In the genomic region with DNA sequence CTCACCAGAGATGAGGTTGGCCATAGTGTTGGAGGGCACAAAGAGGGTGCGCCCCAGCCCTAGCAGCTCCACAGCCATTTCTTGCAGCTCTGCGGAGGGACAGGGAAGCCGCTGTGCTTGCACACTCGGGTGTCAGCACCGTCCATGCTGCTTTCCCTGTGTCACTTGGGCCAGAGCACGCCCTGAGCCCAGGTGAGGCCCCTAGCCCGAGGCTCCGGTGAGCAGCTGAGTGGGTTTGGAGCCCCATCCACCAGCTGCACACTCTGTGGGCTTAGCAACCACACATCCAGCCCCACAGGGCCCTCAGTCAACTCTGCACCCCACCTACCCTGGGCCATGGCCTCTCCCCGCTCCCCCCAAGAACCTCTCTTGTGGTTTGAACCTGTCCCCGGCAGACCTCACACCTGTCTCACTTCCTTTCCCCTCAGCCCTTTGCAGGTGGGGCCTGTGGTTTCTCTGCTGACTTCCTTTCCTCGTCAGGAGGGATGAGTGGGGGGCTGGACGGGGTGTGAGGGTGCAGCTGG, we compare ENCODE assay signal across 10 cellular contexts. TPM values are rescaled to one million over a fixed set of nuclear protein-coding genes. Genes with fewer than 3 reads are reported as not detected.
DNase-seq lines count a peak whose midpoint lies in the region; ATAC-seq lines count a peak whose summit lies in the region.
"Had no signal": no experiment of that assay in that cellular context is flagged by ENCODE, and none has a peak within 500 bp of the region (broad histone marks: within the 10 kb centered on the region; RNA-seq: fewer than 3 reads in every experiment).

No MANE protein-coding gene starts in this region.

- DNase-seq in stimulated activated CD4-positive, alpha-beta T cell treated with anti-CD3 and anti-CD28 coated beads, Interleukin-15, amount 100 ng/mL, for 24 hours, result peak; percentile 33
- DNase-seq in stimulated activated CD4-positive, alpha-beta T cell treated with anti-CD3 and anti-CD28 coated beads, Interleukin-2, amount 100 ng/mL, for 48 hours, result no peak
- DNase-seq in activated CD8-positive, alpha-beta memory T cell treated with anti-CD3 and anti-CD28 coated beads, Interleukin-2, amount 10 ng/mL, durations not matched to agents 7 days and 5 days, result peak; percentile 84
- DNase-seq in germinal center (ENCODE audit: low spot score) (peak; percentile 84), kidney glomerular epithelial cell (lab: John Stamatoyannopoulos, UW) (no peak)
- DNase-seq: NCI-H1092 treated with DMSO at 0.1 percent for 48 hours had no signal

- CTCF ChIA-PET in activated CD8-positive, alpha-beta memory T cell treated with anti-CD3 and anti-CD28 coated beads, Interleukin-2, amount 10 ng/mL, durations not matched to agents 7 days and 5 days (lab: Charles Lee), result interaction anchor here (0.6 to 4.8 kb wide), 24 partner anchors 9 to 445 kb away, joined by 3 to 52 read pairs (median 5); a partner anchor contains a TSS

- H3K9me3 Mint-ChIP-seq in activated CD8-positive, alpha-beta memory T cell treated with anti-CD3 and anti-CD28 coated beads, Interleukin-2, amount 10 ng/mL, durations not matched to agents 7 days and 5 days (ENCODE audit: low read depth), result no peaks in the 10 kb centered on the region

- peak; percentile 29 for ATAC-seq in activated CD8-positive, alpha-beta memory T cell treated with anti-CD3 and anti-CD28 coated beads, Interleukin-2, amount 10 ng/mL, durations not matched to agents 7 days and 5 days
- ATAC-seq in HG03520 (IDR thresholded peaks at IDR 0.05; ENCODE audit: unreplicated experiment) (no peak), HG02884 (IDR thresholded peaks at IDR 0.05; ENCODE audit: unreplicated experiment) (no peak), GM19328 (IDR thresholded peaks at IDR 0.05; ENCODE audit: unreplicated experiment) (no peak)

- H3K27me3 Mint-ChIP-seq in activated CD8-positive, alpha-beta memory T cell treated with anti-CD3 and anti-CD28 coated beads, Interleukin-2, amount 10 ng/mL, durations not matched to agents 7 days and 5 days, result peaks cover 8% of the 10 kb centered on the region

- H3K27ac Mint-ChIP-seq in activated CD8-positive, alpha-beta memory T cell treated with anti-CD3 and anti-CD28 coated beads, Interleukin-2, amount 10 ng/mL, durations not matched to agents 7 days and 5 days, result peak overlapping the region; percentile 56

- H3K36me3 Mint-ChIP-seq in activated CD8-positive, alpha-beta memory T cell treated with anti-CD3 and anti-CD28 coated beads, Interleukin-2, amount 10 ng/mL, durations not matched to agents 7 days and 5 days, result no peaks in the 10 kb centered on the region

- H3K4me3 Mint-ChIP-seq in activated CD8-positive, alpha-beta memory T cell treated with anti-CD3 and anti-CD28 coated beads, Interleukin-2, amount 10 ng/mL, durations not matched to agents 7 days and 5 days, result peak overlapping the region; percentile 8

- peaks cover 33% of the 10 kb centered on the region for H3K4me1 Mint-ChIP-seq in activated CD8-positive, alpha-beta memory T cell treated with anti-CD3 and anti-CD28 coated beads, Interleukin-2, amount 10 ng/mL, durations not matched to agents 7 days and 5 days

RNA-seq across cellular contexts. Expression of a gene that starts 20.7 kb away (rescaled TPM):
- total RNA-seq in activated CD8-positive, alpha-beta memory T cell treated with anti-CD3 and anti-CD28 coated beads, Interleukin-2, amount 10 ng/mL, durations not matched to agents 7 days and 5 days, result not detected
- total RNA-seq: omental fat pad had no signal

RNA-seq across cellular contexts. Expression of a gene that starts 38.1 kb away (rescaled TPM):
- 10 to 100 TPM; 87.7 to 93.0 TPM for total RNA-seq in activated CD8-positive, alpha-beta memory T cell treated with anti-CD3 and anti-CD28 coated beads, Interleukin-2, amount 10 ng/mL, durations not matched to agents 7 days and 5 days

Comparison
In these comparisons a context has a peak if more than half of its experiments do, and no peak if none do; other contexts are left out.
1. DNase-seq: peak in stimulated activated CD4-positive, alpha-beta T cell treated with anti-CD3 and anti-CD28 coated beads, Interleukin-15, amount 100 ng/mL, for 24 hours (single experiment), activated CD8-positive, alpha-beta memory T cell treated with anti-CD3 and anti-CD28 coated beads, Interleukin-2, amount 10 ng/mL, durations not matched to agents 7 days and 5 days (single experiment) and germinal center (single experiment); none in stimulated activated CD4-positive, alpha-beta T cell treated with anti-CD3 and anti-CD28 coated beads, Interleukin-2, amount 100 ng/mL, for 48 hours (0 of 2) and kidney glomerular epithelial cell (single experiment).